28 cellular contexts compared by ENCODE assay signal in genomic region chr9:18554244-18554643, GRCh38.
"Had no signal": no experiment of that assay in that cellular context is flagged by ENCODE, and none has a peak within 500 bp of the region (broad histone marks: within the 10 kb centered on the region; RNA-seq: fewer than 3 reads in every experiment).

No MANE protein-coding gene starts in this region.

- ATAC-seq: left cardiac atrium; naive thymus-derived CD4-positive, alpha-beta T cell; natural killer cell treated with Interleukin-12 subunit alpha and Interleukin-12 subunit beta and Interleukin-15 and Interleukin-18, amount 100 ng/mL, for 72 hours; pancreas; right cardiac atrium; sciatic nerve; stimulated activated naive B cell treated with anti-CD40 and anti-IgM and Interleukin-4, amounts not matched to agents 10 μg/mL and 1 μg/mL and 100 μg/mL, for 72 hours; stimulated activated naive CD8-positive, alpha-beta T cell treated with anti-CD3 and anti-CD28 coated beads, Interleukin-15, Interleukin-2, amounts not matched to agents 100 U/mL and 50 U/mL, for 24 hours; upper lobe of right lung had no signal

- H3K4me3 ChIP-seq: left ventricle myocardium inferior, lung, pancreas, prostate gland, skin epidermis, stomach, testis, tibial artery, upper lobe of right lung had no signal

- H3K4me1 ChIP-seq: left ventricle myocardium inferior, pancreas, prostate gland, stomach, testis, upper lobe of right lung had no signal

- FAIRE-seq: urothelium cell line had no signal

- H3K27ac ChIP-seq: pancreas, prostate gland, stomach, testis, tibial artery, upper lobe of right lung had no signal

- DNase-seq: hippocampal formation; kidney glomerular epithelial cell; left cardiac atrium; left ventricle myocardium inferior; mesendoderm; naive thymus-derived CD4-positive, alpha-beta T cell; nucleus accumbens; pancreas; posterior cingulate gyrus; retina; right cardiac atrium; stimulated activated CD4-positive, alpha-beta T cell treated with anti-CD3 and anti-CD28 coated beads, Interleukin-12 subunit alpha, Interleukin-12 subunit beta, amount 100 ng/mL, for 4 hours; stimulated activated CD4-positive, alpha-beta T cell treated with anti-CD3 and anti-CD28 coated beads, Interleukin-15, amount 100 ng/mL, for 24 hours; stimulated activated CD4-positive, alpha-beta T cell treated with anti-CD3 and anti-CD28 coated beads, Interleukin-2, amount 100 ng/mL, for 24 hours; stimulated activated CD4-positive, alpha-beta T cell treated with anti-CD3 and anti-CD28 coated beads, Interleukin-4, amount 100 ng/mL, for 1 hour; stimulated activated naive B cell treated with anti-CD40 and anti-IgM and Interleukin-4, amounts not matched to agents 10 μg/mL and 1 μg/mL and 100 μg/mL, for 72 hours; stimulated activated naive CD8-positive, alpha-beta T cell treated with anti-CD3 and anti-CD28 coated beads, Interleukin-15, Interleukin-2, amounts not matched to agents 100 U/mL and 50 U/mL, for 24 hours; stomach; testis; tibial artery; trophoblast cell; upper lobe of right lung had no signal

- H3K36me3 ChIP-seq: left ventricle myocardium inferior, pancreas, prostate gland, stomach, tibial artery, upper lobe of right lung had no signal

- H3K27me3 ChIP-seq: pancreas, stomach, testis, tibial artery, upper lobe of right lung had no signal

- H3K9me3 ChIP-seq: pancreas, prostate gland, testis, upper lobe of right lung had no signal
